In genomic region chr14:26319139-26319864, GRCh38 we compare ENCODE assay signal across 28 cellular contexts.
DNase-seq lines count a peak whose midpoint lies in the region; ATAC-seq, FAIRE-seq and TF ChIP-seq lines count a peak whose summit lies in the region.
"Had no signal": no experiment of that assay in that cellular context is flagged by ENCODE, and none has a peak within 500 bp of the region (broad histone marks: within the 10 kb centered on the region; RNA-seq: fewer than 3 reads in every experiment).

No MANE protein-coding gene starts in this region.

- no peak overlapping the region for H3K9ac ChIP-seq in trophoblast cell (ENCODE audit: low read length)
- H3K9ac ChIP-seq: BLaER1 treated with 17β-estradiol and CSF1 and Interleukin-3, amounts not matched to agents 10 nM and 100 nM; SK-N-SH had no signal

- 74 to 80% (median 77%) methylated on average over 5 of the region's 5 CpGs for WGBS in small intestine, 3 donors
- no CpG with 5 or more reads among the region's 5 CpGs for WGBS in trophoblast cell (ENCODE audit: extremely low coverage, insufficient coverage, insufficient read length)

- ATAC-seq in mucosa of descending colon = no peak
- ATAC-seq: A549, HCT116, Panc1, T-helper 17 cell had no signal

- H4K91ac ChIP-seq in trophoblast cell (ENCODE audit: low read depth, low read length) = no peak overlapping the region

- intact Hi-C loops in mucosa of descending colon (cut with DNase I, micrococcal nuclease) = no loop called here

- H2BK5ac ChIP-seq in trophoblast cell (ENCODE audit: low read depth, low read length, poor library complexity) = no peak overlapping the region

- no peak for TF ChIP-seq CTCF in mucosa of descending colon (IDR thresholded peaks at IDR 0.05)

- H3K18ac ChIP-seq in trophoblast cell (ENCODE audit: low read length) = no peak overlapping the region

- no peak overlapping the region for H2BK120ac ChIP-seq in trophoblast cell (ENCODE audit: insufficient read depth, low read length, poor library complexity)

- H4K12ac ChIP-seq in trophoblast cell (ENCODE audit: low read depth, low read length) = no peak overlapping the region

- no peaks in the 10 kb centered on the region for H3K79me2 ChIP-seq in trophoblast cell (ENCODE audit: control insufficient read depth, insufficient read depth, low read length, poor library complexity)

- no peak overlapping the region for H2AK5ac ChIP-seq in trophoblast cell (ENCODE audit: low read length)

- H3K9me3 ChIP-seq in small intestine (ENCODE audit: control insufficient read depth, low read depth) (no peaks in the 10 kb centered on the region), mucosa of descending colon (no peaks in the 10 kb centered on the region), trophoblast cell (ENCODE audit: insufficient read depth, low read depth, low read length) (no peaks in the 10 kb centered on the region)
- H3K9me3 ChIP-seq: A549, SK-N-SH had no signal

- no peak overlapping the region for H3K14ac ChIP-seq in trophoblast cell (ENCODE audit: low read length)

- no peak overlapping the region for H4K8ac ChIP-seq in trophoblast cell (ENCODE audit: low read depth, low read length)

- H3K27ac ChIP-seq in small intestine (ENCODE audit: low read depth in 1 of 2, low read length in 1 of 2) (no peak overlapping the region), trophoblast cell (ENCODE audit: low read depth, low read length) (no peak overlapping the region)
- H3K27ac ChIP-seq: A549; BLaER1 treated with 17β-estradiol and CSF1 and Interleukin-3, amounts not matched to agents 10 nM and 100 nM had no signal

- no peak overlapping the region for H3K4ac ChIP-seq in trophoblast cell (ENCODE audit: low read depth, low read length)

- H3K4me1 ChIP-seq in small intestine (ENCODE audit: control insufficient read depth in 2 of 2, insufficient read depth in 1 of 2, low read depth in 1 of 2, low read length in 1 of 2) (no peaks in the 10 kb centered on the region), mucosa of descending colon (ENCODE audit: low read depth) (no peaks in the 10 kb centered on the region), trophoblast cell (ENCODE audit: control insufficient read depth in 1 of 2, insufficient read depth in 2 of 2, low read length in 2 of 2) (no peaks in the 10 kb centered on the region)
- H3K4me1 ChIP-seq: A549; BLaER1 treated with 17β-estradiol and CSF1 and Interleukin-3, amounts not matched to agents 10 nM and 100 nM had no signal

- no peak overlapping the region for H2BK12ac ChIP-seq in trophoblast cell (ENCODE audit: low read length)

- peak; percentile 33 for FAIRE-seq in small intestine (lab: Jason Lieb, UNC)
- FAIRE-seq: A549, D721Med, GM12892, GM19239 had no signal

- DNase-seq in SHP77 treated with DMSO at 0.1 percent for 48 hours (lab: John Stamatoyannopoulos, UW) (peak; percentile 18), SHP77 (lab: John Stamatoyannopoulos, UW) (no peak), NCI-H146 (lab: John Stamatoyannopoulos, UW) (peak; percentile 44), NCI-H774 (lab: John Stamatoyannopoulos, UW) (peak; percentile 36), small intestine (no peak), NCI-H1105 treated with DMSO at 0.1 percent for 48 hours (lab: John Stamatoyannopoulos, UW) (no peak), mucosa of descending colon (no peak), trophoblast cell (no peak)
- DNase-seq: AML-193; CD4-positive, alpha-beta T cell; DMS79 treated with DMSO at 0.1 percent for 48 hours; GF-D8; Karpas-422; NCI-H1092 treated with DMSO at 0.1 percent for 48 hours; NCI-H1436 treated with DMSO at 0.1 percent for 48 hours; NCI-H2029 treated with DMSO at 0.1 percent for 48 hours; NCI-H2171; NCI-H226; NCI-H524; SK-N-SH; T-helper 17 cell had no signal

- H2AFZ ChIP-seq in trophoblast cell (ENCODE audit: insufficient read depth, low read length, poor library complexity) = no peak overlapping the region

- H3K23ac ChIP-seq in trophoblast cell (ENCODE audit: low read length) = no peak overlapping the region

- no peak overlapping the region for H3K4me3 ChIP-seq in small intestine (ENCODE audit: low read depth in 1 of 2, low read length in 2 of 2)
- H3K4me3 ChIP-seq in mucosa of descending colon = no peak overlapping the region
- H3K4me3 ChIP-seq in trophoblast cell (ENCODE audit: low read depth, low read length) = no peak overlapping the region
- H3K4me3 ChIP-seq: A549; BLaER1 treated with 17β-estradiol and CSF1 and Interleukin-3, amounts not matched to agents 10 nM and 100 nM had no signal

- H3K36me3 ChIP-seq in small intestine (ENCODE audit: control insufficient read depth in 2 of 2, insufficient read depth in 2 of 2, low read length in 2 of 2) (no peaks in the 10 kb centered on the region), mucosa of descending colon (ENCODE audit: low read depth) (no peaks in the 10 kb centered on the region), trophoblast cell (ENCODE audit: control insufficient read depth in 1 of 2, insufficient read depth in 2 of 2, low read length in 2 of 2) (no peaks in the 10 kb centered on the region)
- H3K36me3 ChIP-seq: BLaER1 treated with 17β-estradiol and CSF1 and Interleukin-3, amounts not matched to agents 10 nM and 100 nM had no signal

- no peak overlapping the region for H3K4me2 ChIP-seq in trophoblast cell (ENCODE audit: low read length)
- H3K4me2 ChIP-seq: A549; BLaER1 treated with 17β-estradiol and CSF1 and Interleukin-3, amounts not matched to agents 10 nM and 100 nM; SK-N-SH had no signal

- no peaks in the 10 kb centered on the region for H3K79me1 ChIP-seq in trophoblast cell (ENCODE audit: low read length)

- H3K27me3 ChIP-seq in small intestine (ENCODE audit: control insufficient read depth in 2 of 2, insufficient read depth in 2 of 2, low read length in 2 of 2) (no peaks in the 10 kb centered on the region), trophoblast cell (ENCODE audit: insufficient read depth, low read length) (no peaks in the 10 kb centered on the region)
- H3K27me3 ChIP-seq: BLaER1 treated with 17β-estradiol and CSF1 and Interleukin-3, amounts not matched to agents 10 nM and 100 nM had no signal

Comparison
In these comparisons a context has a peak if more than half of its experiments do, and no peak if none do; other contexts are left out.
1. DNase-seq: peak in SHP77 treated with DMSO at 0.1 percent for 48 hours (single experiment), NCI-H146 (single experiment) and NCI-H774 (single experiment); none in SHP77 (0 of 2), small intestine (single experiment), NCI-H1105 treated with DMSO at 0.1 percent for 48 hours (single experiment), mucosa of descending colon (0 of 3) and trophoblast cell (0 of 2).